8 cellular contexts compared by ENCODE assay signal in genomic region chr14:99271288-99271941, GRCh38. TPM values are rescaled to one million over a fixed set of nuclear protein-coding genes. Genes with fewer than 3 reads are reported as not detected.
DNase-seq lines count a peak whose midpoint lies in the region; ATAC-seq, FAIRE-seq and TF ChIP-seq lines count a peak whose summit lies in the region.

No MANE protein-coding gene starts in this region.

- peak overlapping the region; percentile 88 for H3K4me2 ChIP-seq in GM23338

- H3K36me3 ChIP-seq in GM23338 (ENCODE audit: insufficient read depth) = no peaks in the 10 kb centered on the region
- H3K36me3 ChIP-seq in SJSA1 = no peaks in the 10 kb centered on the region
- no peaks in the 10 kb centered on the region for H3K36me3 ChIP-seq in gastrocnemius medialis
- no peaks in the 10 kb centered on the region for H3K36me3 ChIP-seq in pancreas

- H3K4me3 Mint-ChIP-seq in GM23338 = peak overlapping the region; percentile 91

- no peak for TF ChIP-seq CTCF in GM23338 (conservative IDR thresholded peaks at IDR 0.05; ENCODE audit: low read depth in 2 of 2)
- no peak for TF ChIP-seq CTCF in fibroblast of the aortic adventitia (IDR thresholded peaks at IDR 0.05; ENCODE audit: insufficient read depth, low read length)
- TF ChIP-seq CTCF in gastrocnemius medialis (IDR thresholded peaks at IDR 0.05 in 4 of 5, conservative IDR thresholded peaks at IDR 0.05 in 1 of 5) = no peak
- no peak for TF ChIP-seq CTCF in pancreas (IDR thresholded peaks at IDR 0.05)

- peaks cover 42% of the 10 kb centered on the region for H3K4me1 ChIP-seq in GM23338 (ENCODE audit: insufficient read depth)
- peaks cover 18% of the 10 kb centered on the region for H3K4me1 ChIP-seq in SJSA1 (replicated peaks)
- peaks cover 19 to 30% of the 10 kb centered on the region in 2 donors for H3K4me1 ChIP-seq in gastrocnemius medialis
- H3K4me1 ChIP-seq in pancreas = peaks cover 4 to 12% (median 8%) of the 10 kb centered on the region in 3 donors

- H3K79me2 ChIP-seq in GM23338 (replicated peaks; ENCODE audit: insufficient read depth) = peaks cover 42% of the 10 kb centered on the region

- in situ Hi-C loops in gastrocnemius medialis (cut with MboI; ENCODE audit: low sequenced_read_pairs in 4 of 4) = loop anchor here in 1 of 4 donors (25.0 kb wide), 1 partner anchor 1134 kb away; no protein-coding TSS in a partner anchor

- FAIRE-seq in pancreas (lab: Jason Lieb, UNC) = no peak

- peak overlapping the region; percentile 35; the same call in 1 of the 2 replicates for H3K27ac Mint-ChIP-seq in GM23338

- peaks cover 30% of the 10 kb centered on the region for H3K27me3 Mint-ChIP-seq in GM23338 (ENCODE audit: insufficient read depth, low read depth, poor library complexity)

- peaks cover 3% of the 10 kb centered on the region; the same call in 2 of the 3 replicates for H3K9me3 Mint-ChIP-seq in GM23338

- no peaks in the 10 kb centered on the region for H4K20me1 ChIP-seq in GM23338 (replicated peaks; ENCODE audit: insufficient read depth)

- peaks cover 34% of the 10 kb centered on the region for H3K4me1 Mint-ChIP-seq in GM23338

- TF ChIP-seq POLR2A in gastrocnemius medialis (IDR thresholded peaks at IDR 0.05) = no peak

- intact Hi-C loops in gastrocnemius medialis (cut with DNase I; ENCODE audit: low total_unique reads) (no loop called here), pancreas (cut with DNase I) (no loop called here)

- peaks cover 9% of the 10 kb centered on the region; the same call in 1 of the 2 replicates for H3F3A ChIP-seq in GM23338 (replicated peaks; ENCODE audit: low read depth)

- no peaks in the 10 kb centered on the region; the same call in 2 of the 3 replicates for H3K36me3 Mint-ChIP-seq in GM23338 (ENCODE audit: low read depth)

- no peak for ATAC-seq in GM23338
- no peak for ATAC-seq in gastrocnemius medialis
- no peak for ATAC-seq in pancreas

- H3K9me2 ChIP-seq in GM23338 (ENCODE audit: insufficient read depth) = no peaks in the 10 kb centered on the region

- peak overlapping the region; percentile 76 for H3K27ac ChIP-seq in GM23338 (ENCODE audit: low read depth)
- no peak overlapping the region for H3K27ac ChIP-seq in SJSA1
- H3K27ac ChIP-seq in gastrocnemius medialis = no peak overlapping the region
- H3K27ac ChIP-seq in pancreas = no peak overlapping the region

- H3K4me3 ChIP-seq in GM23338 (peak overlapping the region; percentile 79), SJSA1 (peak overlapping the region; percentile 47), fibroblast of the aortic adventitia (ENCODE audit: low read depth, low read length) (peak overlapping the region; percentile 58), gastrocnemius medialis (peak overlapping the region in 3 of 4 donors; percentile 24 to 39 (median 33)), pancreas (peak overlapping the region in 2 of 4 donors; percentile 6 to 35)

- H3K27me3 ChIP-seq in GM23338 (ENCODE audit: insufficient read depth) (peaks cover 4% of the 10 kb centered on the region; the same call in 1 of the 2 replicates), SJSA1 (replicated peaks) (peaks cover 6% of the 10 kb centered on the region), gastrocnemius medialis (peaks cover 83 to 90% (median 88%) of the 10 kb centered on the region in 3 donors), pancreas (peaks cover 0 to 34% (median 9%) of the 10 kb centered on the region in 4 donors)

- H3K9me3 ChIP-seq in SJSA1 (replicated peaks) = no peaks in the 10 kb centered on the region
- no peaks in the 10 kb centered on the region for H3K9me3 ChIP-seq in gastrocnemius medialis
- H3K9me3 ChIP-seq in pancreas = no peaks in the 10 kb centered on the region

- no peak overlapping the region for H2AFZ ChIP-seq in GM23338

- no peak for DNase-seq in GM23338 (ENCODE audit: low spot score)
- peak in 1 of 2 experiments; percentile 11 for DNase-seq in SJSA1 (ENCODE audit: low read depth in 1 of 2, low spot score in 2 of 2)
- DNase-seq in fibroblast of the aortic adventitia (ENCODE audit: low read depth) = peak; percentile 4
- DNase-seq in gastrocnemius medialis = no peak
- DNase-seq in pancreas = no peak
- no peak for DNase-seq in NCI-H146 treated with DMSO at 0.1 percent for 48 hours (lab: John Stamatoyannopoulos, UW; ENCODE audit: unreplicated experiment)
- no peak for DNase-seq in dermis blood vessel endothelial cell
- no peak for DNase-seq in HUDEP-2 (lab: John Stamatoyannopoulos, UW; ENCODE audit: unreplicated experiment in 76 of 76)

- WGBS in pancreas, 2 donors = 1 to 2% methylated on average over 14 to 27 of the region's 27 CpGs

TF ChIP-seq in GM23338, 12 proteins besides CTCF, POLR2A, EP300 and RAD21 (continues in another document):
- no peak for TF ChIP-seq ZNF462 (CRISPR knock-in tag; IDR thresholded peaks at IDR 0.05)
- TF ChIP-seq ETS1 (IDR thresholded peaks at IDR 0.05) = no peak

RNA-seq across cellular contexts. Expression of gene BCL11B, which starts 0.6 kb away (rescaled TPM):
- 5.6 and 6.7 TPM in 2 replicates for total RNA-seq in GM23338 (2014; rRNA removed; shearing (Covaris generic))
- polyA plus RNA-seq in GM23338 (2016; fragmentation: Nextera tagmentation; extraction: Ambion mirVana) = 2.4 and 2.7 TPM in 2 replicates
- 2.1 and 2.6 TPM in 2 replicates for total RNA-seq in SJSA1 (2014; rRNA removed; shearing (Covaris generic))
- 0.09 TPM in 1 of 2 replicates, not detected in the other for total RNA-seq in fibroblast of the aortic adventitia (ENCODE audit: low replicate concordance)
- total RNA-seq in gastrocnemius medialis = under 1 TPM in 3 of 4 donors, not detected in 1; 0.05 to 0.62 (median 0.18) TPM
- under 1 TPM; 0.12 to 0.47 (median 0.36) TPM for total RNA-seq in pancreas
- under 1 TPM; 0.04 to 0.07 TPM for polyA plus RNA-seq in pancreas
- under 0.01 and 0.05 TPM in 2 replicates for total RNA-seq in dermis blood vessel endothelial cell
